ENCODE assay signal across 8 cellular contexts in the genomic region with DNA sequence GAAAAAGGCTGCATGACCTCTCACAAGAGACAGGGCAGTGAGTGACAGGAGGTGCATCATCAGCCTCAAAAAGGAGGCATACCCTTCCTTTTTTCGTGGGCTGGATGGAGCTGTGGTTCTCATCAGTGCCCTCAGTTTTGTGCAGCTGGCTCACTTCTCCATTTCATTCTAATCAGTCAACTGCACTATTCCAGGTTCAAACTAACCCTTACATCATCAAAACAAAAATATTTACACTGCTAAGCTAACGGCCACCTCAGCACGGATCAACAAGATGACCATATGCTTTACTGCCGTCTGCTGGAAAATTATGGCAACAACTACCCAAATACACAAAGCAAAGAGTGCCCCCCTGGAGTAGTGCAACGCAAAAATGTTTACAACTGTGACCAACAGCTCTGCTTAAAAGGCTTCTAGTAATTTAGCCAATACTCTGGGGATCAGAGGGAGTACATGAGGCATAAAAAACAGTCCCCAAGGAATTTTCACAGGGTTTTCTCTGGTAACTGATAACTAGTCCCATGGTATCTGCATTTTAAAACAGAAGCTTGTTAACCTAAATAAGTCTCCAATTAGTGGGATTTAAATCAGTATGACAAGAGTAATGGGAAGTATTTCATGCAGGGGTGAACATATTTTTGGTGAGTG. TPM values are rescaled to one million over a fixed set of nuclear protein-coding genes. Genes with fewer than 3 reads are reported as not detected.
DNase-seq lines count a peak whose midpoint lies in the region; ATAC-seq and TF ChIP-seq lines count a peak whose summit lies in the region.

No MANE protein-coding gene starts in this region.

- DNase-seq in NCI-H2107 treated with DMSO at 0.1 percent for 48 hours (lab: John Stamatoyannopoulos, UW; ENCODE audit: unreplicated experiment) (peak; percentile 94), WTC11 (ENCODE audit: low spot score) (no peak), right atrium auricular region (ENCODE audit: low spot score) (no peak)
- DNase-seq in activated CD4-positive, alpha-beta T cell treated with anti-CD3 and anti-CD28 coated beads, Interleukin-2, amount 50 U/mL, for 48 hours: no peak

- H3K36me3 ChIP-seq in BLaER1: peaks cover 9% of the 10 kb centered on the region; the same call in 1 of the 2 replicates
- H3K36me3 ChIP-seq in right atrium auricular region: no peaks in the 10 kb centered on the region
- no peaks in the 10 kb centered on the region for H3K36me3 ChIP-seq in skeletal muscle satellite cell (ENCODE audit: insufficient read depth, low read length)

- no peaks in the 10 kb centered on the region for H3K27me3 Mint-ChIP-seq in WTC11 (ENCODE audit: low read depth)

- H3K9me3 ChIP-seq in BLaER1: no peaks in the 10 kb centered on the region
- no peaks in the 10 kb centered on the region for H3K9me3 ChIP-seq in right atrium auricular region
- H3K9me3 ChIP-seq in skeletal muscle satellite cell (replicated peaks; ENCODE audit: low read length): no peaks in the 10 kb centered on the region

- peaks cover 16% of the 10 kb centered on the region for H3K4me1 Mint-ChIP-seq in WTC11

- 0 out of 2 replicates have a peak overlapping the region, but pooled peaks have one; percentile 24 for H3K27ac Mint-ChIP-seq in WTC11

- H3K4me3 ChIP-seq in BLaER1 (no peak overlapping the region), right atrium auricular region (no peak overlapping the region), skeletal muscle satellite cell (ENCODE audit: low read length) (no peak overlapping the region)

- H3K27me3 ChIP-seq in BLaER1: no peaks in the 10 kb centered on the region
- no peaks in the 10 kb centered on the region for H3K27me3 ChIP-seq in right atrium auricular region
- H3K27me3 ChIP-seq in skeletal muscle satellite cell (ENCODE audit: control insufficient read depth, insufficient read depth, low read length): no peaks in the 10 kb centered on the region

- no peaks in the 10 kb centered on the region for H3K9me3 Mint-ChIP-seq in WTC11

- H3K4me3 Mint-ChIP-seq in WTC11: no peak overlapping the region

- H3K27ac ChIP-seq in BLaER1 (peak overlapping the region; percentile 38; the same call in 1 of the 2 replicates), right atrium auricular region (no peak overlapping the region)

- POLR2A ChIA-PET in WTC11 (lab: Charles Lee): interaction anchor here (1.0 kb wide), 1 partner anchor 116 kb away, joined by 3 read pairs; the partner anchor contains the start of gene PUM3

- H3K9ac ChIP-seq in BLaER1: no peak overlapping the region
- no peak overlapping the region for H3K9ac ChIP-seq in skeletal muscle satellite cell (ENCODE audit: low read depth, low read length)

- peak overlapping the region; percentile 62 for H3K4me2 ChIP-seq in BLaER1
- peak overlapping the region; percentile 11 for H3K4me2 ChIP-seq in skeletal muscle satellite cell (ENCODE audit: low read length)

- H3K4me1 ChIP-seq in BLaER1 (peaks cover 32% of the 10 kb centered on the region), right atrium auricular region (peaks cover 0 to 21% of the 10 kb centered on the region in 2 donors), skeletal muscle satellite cell (ENCODE audit: control insufficient read depth, insufficient read depth, low read length) (peaks cover 9% of the 10 kb centered on the region)

- peak; percentile 69 for ATAC-seq in GM18873 (IDR thresholded peaks at IDR 0.05; ENCODE audit: low FRiP score, unreplicated experiment)
- peak; percentile 91 for ATAC-seq in HG03060 (IDR thresholded peaks at IDR 0.05; ENCODE audit: low read depth, unreplicated experiment)
- peak; percentile 85 for ATAC-seq in WTC11

- TF ChIP-seq CTCF in WTC11 (IDR thresholded peaks at IDR 0.05) (no peak), right atrium auricular region (IDR thresholded peaks at IDR 0.05) (peak; percentile 58 to 83)

- no peaks in the 10 kb centered on the region for H3K36me3 Mint-ChIP-seq in WTC11

- H4K20me1 ChIP-seq in BLaER1: no peaks in the 10 kb centered on the region

- CTCF ChIA-PET in WTC11 (lab: Charles Lee): interaction anchor here (0.5 to 1.7 kb wide), 14 partner anchors 10 to 612 kb away, joined by 3 to 8 read pairs (median 3); no protein-coding TSS in a partner anchor

TF ChIP-seq in WTC11, 78 proteins besides CTCF, POLR2A, EP300 and RAD21:
- TF ChIP-seq GABPB1 (CRISPR knock-in tag; IDR thresholded peaks at IDR 0.05) (0 out of 2 replicates have a peak, but pooled peaks have one; percentile 45), ARID4B (CRISPR knock-in tag; IDR thresholded peaks at IDR 0.05; ENCODE audit: borderline replicate concordance) (no peak), TEAD4 (CRISPR knock-in tag; IDR thresholded peaks at IDR 0.05) (no peak), JUN (CRISPR knock-in tag; IDR thresholded peaks at IDR 0.05) (no peak), ESRRA (CRISPR knock-in tag; IDR thresholded peaks at IDR 0.05; ENCODE audit: borderline replicate concordance) (no peak), TP53 (CRISPR knock-in tag; IDR thresholded peaks at IDR 0.05) (no peak)
- TF ChIP-seq, protein P1, sequence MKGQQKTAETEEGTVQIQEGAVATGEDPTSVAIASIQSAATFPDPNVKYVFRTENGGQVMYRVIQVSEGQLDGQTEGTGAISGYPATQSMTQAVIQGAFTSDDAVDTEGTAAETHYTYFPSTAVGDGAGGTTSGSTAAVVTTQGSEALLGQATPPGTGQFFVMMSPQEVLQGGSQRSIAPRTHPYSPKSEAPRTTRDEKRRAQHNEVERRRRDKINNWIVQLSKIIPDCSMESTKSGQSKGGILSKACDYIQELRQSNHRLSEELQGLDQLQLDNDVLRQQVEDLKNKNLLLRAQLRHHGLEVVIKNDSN (CRISPR knock-in tag; IDR thresholded peaks at IDR 0.05): no peak

RNA-seq across cellular contexts. Expression of gene KCNV2, which starts 10.8 kb away (rescaled TPM):
- total RNA-seq in WTC11 (2021) (not detected in 3 replicates), right atrium auricular region (not detected)
- not detected in 2 replicates for total RNA-seq in skeletal muscle satellite cell (2012; rRNA removed)
